1 cellular context compared by ENCODE assay signal in the genomic region with DNA sequence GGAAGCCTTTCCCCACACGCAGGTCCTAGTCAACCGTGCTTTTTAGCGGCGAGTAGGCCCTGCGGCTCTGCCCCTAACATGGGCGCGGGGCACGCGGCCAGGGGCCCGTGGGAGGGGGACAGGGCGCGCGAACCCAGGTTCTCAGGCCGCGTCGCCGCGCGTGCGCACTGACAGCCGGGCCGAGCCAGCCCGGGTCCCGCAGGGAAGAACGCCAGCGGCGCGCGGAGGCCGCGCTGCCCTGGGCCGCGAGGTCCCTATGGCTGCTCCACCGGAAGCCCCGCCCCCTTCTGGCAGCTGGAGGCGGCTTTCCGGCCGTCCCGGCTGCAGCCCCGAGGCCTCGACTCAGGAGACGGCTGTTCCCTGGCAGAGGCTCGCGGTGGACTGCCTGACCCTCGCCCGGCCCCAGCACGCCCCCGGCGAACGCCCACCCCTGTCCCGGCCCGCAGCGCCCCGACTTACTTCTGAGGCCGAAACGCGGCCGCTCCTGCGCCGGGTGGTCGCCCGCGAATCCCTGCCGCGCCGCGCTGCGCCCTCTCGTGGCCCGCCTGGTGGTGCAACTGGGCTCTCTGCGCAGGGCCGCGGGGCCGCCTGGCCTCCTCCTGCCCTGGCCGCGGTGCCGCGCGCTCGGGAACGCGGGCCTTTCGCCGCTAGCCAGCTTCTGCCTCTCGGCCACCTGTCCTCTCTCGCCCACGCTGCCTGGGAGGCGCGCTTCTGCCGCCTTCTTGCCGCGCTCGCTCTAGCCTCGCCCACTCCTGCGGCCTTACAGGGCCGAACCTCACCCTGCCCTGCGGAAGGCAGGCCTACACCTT.
TF ChIP-seq lines count a peak whose summit lies in the region.

No MANE protein-coding gene starts in this region.

TF ChIP-seq in K562, 482 proteins besides CTCF, POLR2A, EP300 and RAD21 (continued from another document and continues in another):
- no peak; the same call in 1 of the 2 replicates for TF ChIP-seq PHB (CRISPR knock-in tag; IDR thresholded peaks at IDR 0.05)
- peak; percentile 57 for TF ChIP-seq PCBP2 (IDR thresholded peaks at IDR 0.05; ENCODE audit: low read depth, low read length, poor library complexity, severe bottlenecking)
- no peak for TF ChIP-seq NR2C1 (IDR thresholded peaks at IDR 0.05)
- peak; percentile 43; the same call in 1 of the 2 replicates for TF ChIP-seq NR2C1 (tag; IDR thresholded peaks at IDR 0.05)
- TF ChIP-seq ZNF263 (CRISPR knock-in tag; IDR thresholded peaks at IDR 0.05; ENCODE audit: borderline replicate concordance) = peak; percentile 23
- no peak; a peak in 2 of 3 replicates for TF ChIP-seq CBX3 (IDR thresholded peaks at IDR 0.05; ENCODE audit: borderline replicate concordance in 1 of 2, low read length in 2 of 2)
- TF ChIP-seq, protein P1, sequence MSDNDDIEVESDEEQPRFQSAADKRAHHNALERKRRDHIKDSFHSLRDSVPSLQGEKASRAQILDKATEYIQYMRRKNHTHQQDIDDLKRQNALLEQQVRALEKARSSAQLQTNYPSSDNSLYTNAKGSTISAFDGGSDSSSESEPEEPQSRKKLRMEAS (CRISPR knock-in tag; IDR thresholded peaks at IDR 0.05) = peak; percentile 96
- no peak for TF ChIP-seq MAFK (IDR thresholded peaks at IDR 0.05; ENCODE audit: low read length)
- peak; percentile 65 to 85 for TF ChIP-seq NONO (IDR thresholded peaks at IDR 0.05; ENCODE audit: low read depth in 2 of 2, low read length in 1 of 2)
- no peak for TF ChIP-seq ZSCAN29 (IDR thresholded peaks at IDR 0.05)
- no peak for TF ChIP-seq WHSC1 (IDR thresholded peaks at IDR 0.05; ENCODE audit: low read length)
- 0 out of 2 replicates have a peak, but pooled peaks have one; percentile 30 for TF ChIP-seq GATAD2A (IDR thresholded peaks at IDR 0.05)
- no peak for TF ChIP-seq ZNF316 (IDR thresholded peaks at IDR 0.05)
- TF ChIP-seq, protein P2, sequence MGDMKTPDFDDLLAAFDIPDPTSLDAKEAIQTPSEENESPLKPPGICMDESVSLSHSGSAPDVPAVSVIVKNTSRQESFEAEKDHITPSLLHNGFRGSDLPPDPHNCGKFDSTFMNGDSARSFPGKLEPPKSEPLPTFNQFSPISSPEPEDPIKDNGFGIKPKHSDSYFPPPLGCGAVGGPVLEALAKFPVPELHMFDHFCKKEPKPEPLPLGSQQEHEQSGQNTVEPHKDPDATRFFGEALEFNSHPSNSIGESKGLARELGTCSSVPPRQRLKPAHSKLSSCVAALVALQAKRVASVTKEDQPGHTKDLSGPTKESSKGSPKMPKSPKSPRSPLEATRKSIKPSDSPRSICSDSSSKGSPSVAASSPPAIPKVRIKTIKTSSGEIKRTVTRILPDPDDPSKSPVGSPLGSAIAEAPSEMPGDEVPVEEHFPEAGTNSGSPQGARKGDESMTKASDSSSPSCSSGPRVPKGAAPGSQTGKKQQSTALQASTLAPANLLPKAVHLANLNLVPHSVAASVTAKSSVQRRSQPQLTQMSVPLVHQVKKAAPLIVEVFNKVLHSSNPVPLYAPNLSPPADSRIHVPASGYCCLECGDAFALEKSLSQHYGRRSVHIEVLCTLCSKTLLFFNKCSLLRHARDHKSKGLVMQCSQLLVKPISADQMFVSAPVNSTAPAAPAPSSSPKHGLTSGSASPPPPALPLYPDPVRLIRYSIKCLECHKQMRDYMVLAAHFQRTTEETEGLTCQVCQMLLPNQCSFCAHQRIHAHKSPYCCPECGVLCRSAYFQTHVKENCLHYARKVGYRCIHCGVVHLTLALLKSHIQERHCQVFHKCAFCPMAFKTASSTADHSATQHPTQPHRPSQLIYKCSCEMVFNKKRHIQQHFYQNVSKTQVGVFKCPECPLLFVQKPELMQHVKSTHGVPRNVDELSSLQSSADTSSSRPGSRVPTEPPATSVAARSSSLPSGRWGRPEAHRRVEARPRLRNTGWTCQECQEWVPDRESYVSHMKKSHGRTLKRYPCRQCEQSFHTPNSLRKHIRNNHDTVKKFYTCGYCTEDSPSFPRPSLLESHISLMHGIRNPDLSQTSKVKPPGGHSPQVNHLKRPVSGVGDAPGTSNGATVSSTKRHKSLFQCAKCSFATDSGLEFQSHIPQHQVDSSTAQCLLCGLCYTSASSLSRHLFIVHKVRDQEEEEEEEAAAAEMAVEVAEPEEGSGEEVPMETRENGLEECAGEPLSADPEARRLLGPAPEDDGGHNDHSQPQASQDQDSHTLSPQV (IDR thresholded peaks at IDR 0.05) = peak; percentile 97
- peak; percentile 74 for TF ChIP-seq ZNF175 (CRISPR knock-in tag; IDR thresholded peaks at IDR 0.05; ENCODE audit: low read depth)
- TF ChIP-seq, protein P3, sequence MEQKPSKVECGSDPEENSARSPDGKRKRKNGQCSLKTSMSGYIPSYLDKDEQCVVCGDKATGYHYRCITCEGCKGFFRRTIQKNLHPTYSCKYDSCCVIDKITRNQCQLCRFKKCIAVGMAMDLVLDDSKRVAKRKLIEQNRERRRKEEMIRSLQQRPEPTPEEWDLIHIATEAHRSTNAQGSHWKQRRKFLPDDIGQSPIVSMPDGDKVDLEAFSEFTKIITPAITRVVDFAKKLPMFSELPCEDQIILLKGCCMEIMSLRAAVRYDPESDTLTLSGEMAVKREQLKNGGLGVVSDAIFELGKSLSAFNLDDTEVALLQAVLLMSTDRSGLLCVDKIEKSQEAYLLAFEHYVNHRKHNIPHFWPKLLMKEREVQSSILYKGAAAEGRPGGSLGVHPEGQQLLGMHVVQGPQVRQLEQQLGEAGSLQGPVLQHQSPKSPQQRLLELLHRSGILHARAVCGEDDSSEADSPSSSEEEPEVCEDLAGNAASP (IDR thresholded peaks at IDR 0.05) = no peak
- TF ChIP-seq SRF (CRISPR knock-in tag; IDR thresholded peaks at IDR 0.05) = peak in 1 of 2 experiments; percentile 53; a peak in 1 of 4 replicates
- TF ChIP-seq, protein P4, sequence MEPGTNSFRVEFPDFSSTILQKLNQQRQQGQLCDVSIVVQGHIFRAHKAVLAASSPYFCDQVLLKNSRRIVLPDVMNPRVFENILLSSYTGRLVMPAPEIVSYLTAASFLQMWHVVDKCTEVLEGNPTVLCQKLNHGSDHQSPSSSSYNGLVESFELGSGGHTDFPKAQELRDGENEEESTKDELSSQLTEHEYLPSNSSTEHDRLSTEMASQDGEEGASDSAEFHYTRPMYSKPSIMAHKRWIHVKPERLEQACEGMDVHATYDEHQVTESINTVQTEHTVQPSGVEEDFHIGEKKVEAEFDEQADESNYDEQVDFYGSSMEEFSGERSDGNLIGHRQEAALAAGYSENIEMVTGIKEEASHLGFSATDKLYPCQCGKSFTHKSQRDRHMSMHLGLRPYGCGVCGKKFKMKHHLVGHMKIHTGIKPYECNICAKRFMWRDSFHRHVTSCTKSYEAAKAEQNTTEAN (CRISPR knock-in tag; IDR thresholded peaks at IDR 0.05) = no peak
- peak; percentile 83 for TF ChIP-seq HNRNPLL (IDR thresholded peaks at IDR 0.05; ENCODE audit: low read depth, low read length, poor library complexity, severe bottlenecking)
- TF ChIP-seq BRD4 (IDR thresholded peaks at IDR 0.05) = no peak
- TF ChIP-seq, protein P5, sequence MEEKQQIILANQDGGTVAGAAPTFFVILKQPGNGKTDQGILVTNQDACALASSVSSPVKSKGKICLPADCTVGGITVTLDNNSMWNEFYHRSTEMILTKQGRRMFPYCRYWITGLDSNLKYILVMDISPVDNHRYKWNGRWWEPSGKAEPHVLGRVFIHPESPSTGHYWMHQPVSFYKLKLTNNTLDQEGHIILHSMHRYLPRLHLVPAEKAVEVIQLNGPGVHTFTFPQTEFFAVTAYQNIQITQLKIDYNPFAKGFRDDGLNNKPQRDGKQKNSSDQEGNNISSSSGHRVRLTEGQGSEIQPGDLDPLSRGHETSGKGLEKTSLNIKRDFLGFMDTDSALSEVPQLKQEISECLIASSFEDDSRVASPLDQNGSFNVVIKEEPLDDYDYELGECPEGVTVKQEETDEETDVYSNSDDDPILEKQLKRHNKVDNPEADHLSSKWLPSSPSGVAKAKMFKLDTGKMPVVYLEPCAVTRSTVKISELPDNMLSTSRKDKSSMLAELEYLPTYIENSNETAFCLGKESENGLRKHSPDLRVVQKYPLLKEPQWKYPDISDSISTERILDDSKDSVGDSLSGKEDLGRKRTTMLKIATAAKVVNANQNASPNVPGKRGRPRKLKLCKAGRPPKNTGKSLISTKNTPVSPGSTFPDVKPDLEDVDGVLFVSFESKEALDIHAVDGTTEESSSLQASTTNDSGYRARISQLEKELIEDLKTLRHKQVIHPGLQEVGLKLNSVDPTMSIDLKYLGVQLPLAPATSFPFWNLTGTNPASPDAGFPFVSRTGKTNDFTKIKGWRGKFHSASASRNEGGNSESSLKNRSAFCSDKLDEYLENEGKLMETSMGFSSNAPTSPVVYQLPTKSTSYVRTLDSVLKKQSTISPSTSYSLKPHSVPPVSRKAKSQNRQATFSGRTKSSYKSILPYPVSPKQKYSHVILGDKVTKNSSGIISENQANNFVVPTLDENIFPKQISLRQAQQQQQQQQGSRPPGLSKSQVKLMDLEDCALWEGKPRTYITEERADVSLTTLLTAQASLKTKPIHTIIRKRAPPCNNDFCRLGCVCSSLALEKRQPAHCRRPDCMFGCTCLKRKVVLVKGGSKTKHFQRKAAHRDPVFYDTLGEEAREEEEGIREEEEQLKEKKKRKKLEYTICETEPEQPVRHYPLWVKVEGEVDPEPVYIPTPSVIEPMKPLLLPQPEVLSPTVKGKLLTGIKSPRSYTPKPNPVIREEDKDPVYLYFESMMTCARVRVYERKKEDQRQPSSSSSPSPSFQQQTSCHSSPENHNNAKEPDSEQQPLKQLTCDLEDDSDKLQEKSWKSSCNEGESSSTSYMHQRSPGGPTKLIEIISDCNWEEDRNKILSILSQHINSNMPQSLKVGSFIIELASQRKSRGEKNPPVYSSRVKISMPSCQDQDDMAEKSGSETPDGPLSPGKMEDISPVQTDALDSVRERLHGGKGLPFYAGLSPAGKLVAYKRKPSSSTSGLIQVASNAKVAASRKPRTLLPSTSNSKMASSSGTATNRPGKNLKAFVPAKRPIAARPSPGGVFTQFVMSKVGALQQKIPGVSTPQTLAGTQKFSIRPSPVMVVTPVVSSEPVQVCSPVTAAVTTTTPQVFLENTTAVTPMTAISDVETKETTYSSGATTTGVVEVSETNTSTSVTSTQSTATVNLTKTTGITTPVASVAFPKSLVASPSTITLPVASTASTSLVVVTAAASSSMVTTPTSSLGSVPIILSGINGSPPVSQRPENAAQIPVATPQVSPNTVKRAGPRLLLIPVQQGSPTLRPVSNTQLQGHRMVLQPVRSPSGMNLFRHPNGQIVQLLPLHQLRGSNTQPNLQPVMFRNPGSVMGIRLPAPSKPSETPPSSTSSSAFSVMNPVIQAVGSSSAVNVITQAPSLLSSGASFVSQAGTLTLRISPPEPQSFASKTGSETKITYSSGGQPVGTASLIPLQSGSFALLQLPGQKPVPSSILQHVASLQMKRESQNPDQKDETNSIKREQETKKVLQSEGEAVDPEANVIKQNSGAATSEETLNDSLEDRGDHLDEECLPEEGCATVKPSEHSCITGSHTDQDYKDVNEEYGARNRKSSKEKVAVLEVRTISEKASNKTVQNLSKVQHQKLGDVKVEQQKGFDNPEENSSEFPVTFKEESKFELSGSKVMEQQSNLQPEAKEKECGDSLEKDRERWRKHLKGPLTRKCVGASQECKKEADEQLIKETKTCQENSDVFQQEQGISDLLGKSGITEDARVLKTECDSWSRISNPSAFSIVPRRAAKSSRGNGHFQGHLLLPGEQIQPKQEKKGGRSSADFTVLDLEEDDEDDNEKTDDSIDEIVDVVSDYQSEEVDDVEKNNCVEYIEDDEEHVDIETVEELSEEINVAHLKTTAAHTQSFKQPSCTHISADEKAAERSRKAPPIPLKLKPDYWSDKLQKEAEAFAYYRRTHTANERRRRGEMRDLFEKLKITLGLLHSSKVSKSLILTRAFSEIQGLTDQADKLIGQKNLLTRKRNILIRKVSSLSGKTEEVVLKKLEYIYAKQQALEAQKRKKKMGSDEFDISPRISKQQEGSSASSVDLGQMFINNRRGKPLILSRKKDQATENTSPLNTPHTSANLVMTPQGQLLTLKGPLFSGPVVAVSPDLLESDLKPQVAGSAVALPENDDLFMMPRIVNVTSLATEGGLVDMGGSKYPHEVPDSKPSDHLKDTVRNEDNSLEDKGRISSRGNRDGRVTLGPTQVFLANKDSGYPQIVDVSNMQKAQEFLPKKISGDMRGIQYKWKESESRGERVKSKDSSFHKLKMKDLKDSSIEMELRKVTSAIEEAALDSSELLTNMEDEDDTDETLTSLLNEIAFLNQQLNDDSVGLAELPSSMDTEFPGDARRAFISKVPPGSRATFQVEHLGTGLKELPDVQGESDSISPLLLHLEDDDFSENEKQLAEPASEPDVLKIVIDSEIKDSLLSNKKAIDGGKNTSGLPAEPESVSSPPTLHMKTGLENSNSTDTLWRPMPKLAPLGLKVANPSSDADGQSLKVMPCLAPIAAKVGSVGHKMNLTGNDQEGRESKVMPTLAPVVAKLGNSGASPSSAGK (IDR thresholded peaks at IDR 0.05) = peak; percentile 99
- peak; percentile 93 for TF ChIP-seq POLR2G (IDR thresholded peaks at IDR 0.05; ENCODE audit: low read depth, low read length)
- TF ChIP-seq CEBPB (tag; IDR thresholded peaks at IDR 0.05) = no peak
- TF ChIP-seq RBM14 (IDR thresholded peaks at IDR 0.05; ENCODE audit: borderline replicate concordance, insufficient read depth, low read depth, low read length) = no peak
- no peak for TF ChIP-seq RFX7 (CRISPR knock-in tag; IDR thresholded peaks at IDR 0.05)
- TF ChIP-seq ZNF3 (CRISPR knock-in tag; IDR thresholded peaks at IDR 0.05) = no peak
- TF ChIP-seq CHD2 (IDR thresholded peaks at IDR 0.05; ENCODE audit: low read depth, low read length) = 0 out of 2 replicates have a peak, but pooled peaks have one; percentile 12
- TF ChIP-seq BCL6 (CRISPR knock-in tag; IDR thresholded peaks at IDR 0.05) = no peak
- TF ChIP-seq EGR1 (conservative IDR thresholded peaks at IDR 0.05) = peak; percentile 98
- TF ChIP-seq ZNF785 (CRISPR knock-in tag; IDR thresholded peaks at IDR 0.05) = no peak
- TF ChIP-seq, protein P6, sequence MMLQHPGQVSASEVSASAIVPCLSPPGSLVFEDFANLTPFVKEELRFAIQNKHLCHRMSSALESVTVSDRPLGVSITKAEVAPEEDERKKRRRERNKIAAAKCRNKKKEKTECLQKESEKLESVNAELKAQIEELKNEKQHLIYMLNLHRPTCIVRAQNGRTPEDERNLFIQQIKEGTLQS (IDR thresholded peaks at IDR 0.05) = no peak
- TF ChIP-seq, protein P6 (CRISPR knock-in tag; conservative IDR thresholded peaks at IDR 0.05) = peak; percentile 41; the same call in 1 of the 2 replicates
- TF ChIP-seq ELF1 (tag; IDR thresholded peaks at IDR 0.05) = no peak; the same call in 1 of the 2 replicates
- TF ChIP-seq NFXL1 (CRISPR knock-in tag; IDR thresholded peaks at IDR 0.05) = no peak
- no peak for TF ChIP-seq FOXA1 (IDR thresholded peaks at IDR 0.05; ENCODE audit: borderline replicate concordance)
- TF ChIP-seq FOXM1 (IDR thresholded peaks at IDR 0.05; ENCODE audit: low read depth) = no peak
- peak; percentile 83 for TF ChIP-seq FOXM1 (CRISPR knock-in tag; IDR thresholded peaks at IDR 0.05; ENCODE audit: low read depth)
